Comparison of ENCODE assay signal across 32 cellular contexts in genomic region chr12:31914927-31915326, GRCh38.
"Had no signal": no experiment of that assay in that cellular context is flagged by ENCODE, and none has a peak within 500 bp of the region (broad histone marks: within the 10 kb centered on the region; RNA-seq: fewer than 3 reads in every experiment).

No MANE protein-coding gene starts in this region.

- H3K27ac ChIP-seq: adrenal gland, body of pancreas, esophagus muscularis mucosa, foreskin keratinocyte, gastroesophageal sphincter, heart right ventricle, hepatocyte, WERI-Rb-1 had no signal

- H3K36me3 ChIP-seq: adrenal gland, esophagus muscularis mucosa, gastroesophageal sphincter, WERI-Rb-1 had no signal

- H3K27me3 ChIP-seq: adrenal gland, body of pancreas, esophagus muscularis mucosa, foreskin keratinocyte, gastroesophageal sphincter, heart right ventricle, hepatocyte had no signal

- H3K4me1 ChIP-seq: adrenal gland, body of pancreas, esophagus muscularis mucosa, foreskin keratinocyte, gastroesophageal sphincter, heart right ventricle had no signal

- H3K9me3 ChIP-seq: adrenal gland had no signal

- DNase-seq: activated B cell treated with CpG ODN at 0.5 μM for 24 hours; activated CD4-positive, alpha-beta memory T cell treated with anti-CD3 and anti-CD28 coated beads for 36 hours; activated CD4-positive, alpha-beta T cell treated with anti-CD3 and anti-CD28 coated beads for 36 hours; activated CD4-positive, alpha-beta T cell treated with anti-CD3 and anti-CD28 coated beads, Interleukin-2, amount 10 ng/mL, durations not matched to agents 24 days and 14 days; activated CD8-positive, alpha-beta memory T cell treated with anti-CD3 and anti-CD28 coated beads, Interleukin-2, amount 10 ng/mL, durations not matched to agents 7 days and 5 days; activated CD8-positive, alpha-beta memory T cell treated with anti-CD3 and anti-CD28 coated beads, Interleukin-2, amount 50 U/mL, for 4 hours; activated CD8-positive, alpha-beta T cell treated with anti-CD3 and anti-CD28 coated beads, Interleukin-2, amount 10 ng/mL, durations not matched to agents 7 days and 5 days; activated effector memory CD4-positive, alpha-beta T cell treated with anti-CD3 and anti-CD28 coated beads, Interleukin-2, amount 50 U/mL, for 16 hours; activated naive CD4-positive, alpha-beta T cell treated with anti-CD3 and anti-CD28 coated beads for 36 hours; activated naive CD8-positive, alpha-beta T cell treated with anti-CD3 and anti-CD28 coated beads for 36 hours; activated naive CD8-positive, alpha-beta T cell treated with anti-CD3 and anti-CD28 coated beads, Interleukin-2, amount 50 U/mL, for 24 hours; activated T-cell treated with anti-CD3 and anti-CD28 coated beads, Interleukin-2, amount 50 U/mL, for 1 hour; activated T-cell treated with anti-CD3 and anti-CD28 coated beads, Interleukin-2, amount 50 U/mL, for 48 hours; adrenal gland; amygdala; aorta; body of pancreas; caudate nucleus; cortex of kidney; dermis blood vessel endothelial cell; effector CD4-positive, alpha-beta T cell; effector memory CD8-positive, alpha-beta T cell; erythroblast; foreskin keratinocyte; heart right ventricle; T1000; WERI-Rb-1 had no signal

- H2AFZ ChIP-seq: hepatocyte had no signal

- H3K4me2 ChIP-seq: hepatocyte had no signal

- FAIRE-seq: colon had no signal

- ATAC-seq: activated CD4-positive, alpha-beta T cell treated with anti-CD3 and anti-CD28 coated beads for 36 hours; activated CD4-positive, CD25-positive, alpha-beta regulatory T cell treated with anti-CD3 and anti-CD28 coated beads, Interleukin-2, amount 50 U/mL, for 24 hours; activated CD8-positive, alpha-beta memory T cell treated with anti-CD3 and anti-CD28 coated beads, Interleukin-2, amount 10 ng/mL, durations not matched to agents 7 days and 5 days; activated CD8-positive, alpha-beta T cell treated with anti-CD3 and anti-CD28 coated beads, Interleukin-2, amount 10 ng/mL, durations not matched to agents 7 days and 5 days; activated naive CD8-positive, alpha-beta T cell treated with anti-CD3 and anti-CD28 coated beads, Interleukin-2, amount 50 U/mL, for 24 hours; body of pancreas; effector memory CD8-positive, alpha-beta T cell; foreskin keratinocyte; gastroesophageal sphincter; heart right ventricle had no signal

- H3K4me3 ChIP-seq: adrenal gland, body of pancreas, esophagus muscularis mucosa, gastroesophageal sphincter, heart right ventricle, hepatocyte had no signal

- H3K79me2 ChIP-seq: hepatocyte had no signal
